In the genomic region with DNA sequence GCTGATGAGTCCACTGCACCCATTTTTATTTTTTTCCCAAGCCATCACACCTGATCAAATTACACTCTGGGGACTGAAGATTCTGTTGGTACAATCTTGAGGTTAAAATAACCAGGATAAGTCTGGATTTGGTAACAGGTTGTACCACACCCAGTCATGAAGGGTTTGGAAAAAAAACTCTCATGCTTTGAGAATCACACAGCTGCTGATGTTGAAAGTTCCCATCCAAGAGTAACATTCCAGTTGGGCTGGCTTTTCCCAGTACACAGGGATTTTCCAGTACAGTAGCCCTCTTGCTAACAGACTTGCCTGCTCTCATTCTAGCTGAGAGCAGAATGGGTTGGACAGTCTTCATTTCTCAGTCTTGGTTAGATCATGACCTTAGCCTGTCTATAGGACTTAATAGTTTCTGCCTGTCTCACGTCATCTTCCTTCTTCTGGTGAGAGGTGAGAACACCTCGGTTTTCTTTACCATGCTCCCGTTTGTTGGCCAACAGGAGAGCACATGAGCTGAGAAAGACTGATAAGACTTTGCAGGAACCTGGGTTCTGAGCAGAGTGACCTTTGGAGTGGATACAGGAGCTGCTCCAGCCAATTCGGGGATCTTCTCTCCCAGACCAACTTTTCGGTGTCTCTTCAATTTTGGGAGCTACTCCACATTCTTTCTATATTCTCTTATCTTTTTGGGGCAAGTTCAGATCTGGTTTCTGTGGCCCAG, we compare ENCODE assay signal across 22 cellular contexts.
A peak's percentile ranks its signal among the peaks of the same experiment; 100 is the strongest.
DNase-seq lines count a peak whose midpoint lies in the region; ATAC-seq and TF ChIP-seq lines count a peak whose summit lies in the region.
"Had no signal": no experiment of that assay in that cellular context is flagged by ENCODE, and none has a peak within 500 bp of the region (broad histone marks: within the 10 kb centered on the region; RNA-seq: fewer than 3 reads in every experiment).

No MANE protein-coding gene starts in this region.

- TF ChIP-seq CTCF in AG10803 (conservative IDR thresholded peaks at IDR 0.05; ENCODE audit: low read length) (no peak), RWPE1 (conservative IDR thresholded peaks at IDR 0.05; ENCODE audit: low read depth) (no peak), fibroblast of pulmonary artery (IDR thresholded peaks at IDR 0.05; ENCODE audit: low read length, missing control alignments) (no peak), omental fat pad (IDR thresholded peaks at IDR 0.05) (no peak)

- ATAC-seq in omental fat pad (ENCODE audit: low FRiP score) (peak; percentile 38), GM18907 (IDR thresholded peaks at IDR 0.05; ENCODE audit: unreplicated experiment) (no peak)
- ATAC-seq: activated T-cell treated with anti-CD3 and anti-CD28 coated beads, Interleukin-2, amount 50 U/mL, for 72 hours; stimulated activated naive CD8-positive, alpha-beta T cell treated with anti-CD3 and anti-CD28 coated beads, Interleukin-15, amount 100 ng/mL, for 72 hours had no signal

- peak overlapping the region; percentile 44 for H3K27ac ChIP-seq in RWPE1
- H3K27ac ChIP-seq: hepatocyte, HL-60, SK-N-MC had no signal

- H3K4me3 ChIP-seq in AG10803 (ENCODE audit: low read length) (no peak overlapping the region), fibroblast of pulmonary artery (replicated peaks; ENCODE audit: low read depth, low read length) (no peak overlapping the region)
- H3K4me3 ChIP-seq: hepatocyte, sigmoid colon, SK-N-MC had no signal

- CTCF ChIA-PET in RWPE1 (lab: Yijun Ruan, JAX): no interaction called here

- peak; percentile 32 for DNase-seq in AG10803 (ENCODE audit: low read depth)
- no peak for DNase-seq in RWPE1 (ENCODE audit: low spot score)
- peak; percentile 18 for DNase-seq in fibroblast of pulmonary artery (ENCODE audit: low read depth)
- no peak for DNase-seq in omental fat pad (ENCODE audit: low spot score)
- DNase-seq in GDM1 (lab: John Stamatoyannopoulos, UW): no peak
- DNase-seq in NCI-H1105 (lab: John Stamatoyannopoulos, UW): no peak
- DNase-seq in NCI-H748 treated with DMSO at 0.1 percent for 48 hours (lab: John Stamatoyannopoulos, UW): no peak
- DNase-seq: activated CD8-positive, alpha-beta memory T cell treated with anti-CD3 and anti-CD28 coated beads for 24 hours; activated T-cell treated with anti-CD3 and anti-CD28 coated beads, Interleukin-2, amount 50 U/mL, for 72 hours; caudate nucleus; CD4-positive, alpha-beta memory T cell; H9; islet precursor cell; NCI-H2107; sigmoid colon; stimulated activated CD4-positive, alpha-beta T cell treated with anti-CD3 and anti-CD28 coated beads, Interleukin-2, amount 100 ng/mL, for 24 hours; stimulated activated naive CD8-positive, alpha-beta T cell treated with anti-CD3 and anti-CD28 coated beads, Interleukin-15, amount 100 ng/mL, for 72 hours; T-helper 9 cell had no signal

- POLR2A ChIA-PET in RWPE1 (lab: Yijun Ruan, JAX; ENCODE audit: low non-redundant PET): no interaction called here

Comparison
In these comparisons a context has a peak if more than half of its experiments do, and no peak if none do; other contexts are left out.
1. DNase-seq: peak in AG10803 (single experiment) and fibroblast of pulmonary artery (single experiment); none in RWPE1 (single experiment), omental fat pad (single experiment), GDM1 (single experiment), NCI-H1105 (single experiment) and NCI-H748 treated with DMSO at 0.1 percent for 48 hours (single experiment).